In genomic region chr11:46676436-46677158, GRCh38 we compare ENCODE assay signal across 9 cellular contexts. TPM values are rescaled to one million over a fixed set of nuclear protein-coding genes. Genes with fewer than 3 reads are reported as not detected.
DNase-seq lines count a peak whose midpoint lies in the region; ATAC-seq, FAIRE-seq and TF ChIP-seq lines count a peak whose summit lies in the region.
"Had no signal": no experiment of that assay in that cellular context is flagged by ENCODE, and none has a peak within 500 bp of the region (broad histone marks: within the 10 kb centered on the region; RNA-seq: fewer than 3 reads in every experiment).

No MANE protein-coding gene starts in this region.

- H3K9me3 Mint-ChIP-seq in stimulated activated naive CD8-positive, alpha-beta T cell treated with anti-CD3 and anti-CD28 coated beads, Interleukin-15, amount 100 ng/mL, for 72 hours: no peaks in the 10 kb centered on the region
- no peaks in the 10 kb centered on the region for H3K9me3 Mint-ChIP-seq in astrocyte (ENCODE audit: unreplicated experiment)
- H3K9me3 Mint-ChIP-seq in memory B cell: no peaks in the 10 kb centered on the region

- no peak for DNase-seq in stimulated activated naive CD8-positive, alpha-beta T cell treated with anti-CD3 and anti-CD28 coated beads, Interleukin-15, amount 100 ng/mL, for 72 hours
- no peak for DNase-seq in stimulated activated naive CD8-positive, alpha-beta T cell treated with anti-CD3 and anti-CD28 coated beads, Interleukin-15, Interleukin-2, amounts not matched to agents 100 U/mL and 50 U/mL, for 24 hours
- DNase-seq in astrocyte (ENCODE audit: low read depth) (no peak), memory B cell (ENCODE audit: low spot score in 2 of 2) (no peak), vagina (ENCODE audit: extremely low spot score in 2 of 2) (no peak), NCI-H187 treated with DMSO at 0.1 percent for 48 hours (lab: John Stamatoyannopoulos, UW) (no peak), mucosa of gallbladder (ENCODE audit: low spot score) (no peak)

- peaks cover 19% of the 10 kb centered on the region for H3K4me1 ChIP-seq in astrocyte (ENCODE audit: insufficient read depth, low read length)
- peaks cover 41% of the 10 kb centered on the region for H3K4me1 ChIP-seq in vagina

- TF ChIP-seq POLR2A in vagina (IDR thresholded peaks at IDR 0.05): no peak

- no peak for FAIRE-seq in astrocyte (lab: Jason Lieb, UNC)

- H3K36me3 Mint-ChIP-seq in astrocyte (ENCODE audit: low read depth, unreplicated experiment) (peaks cover 29% of the 10 kb centered on the region), memory B cell (peaks cover 35% of the 10 kb centered on the region)

- no peak for ATAC-seq in stimulated activated naive CD8-positive, alpha-beta T cell treated with anti-CD3 and anti-CD28 coated beads, Interleukin-15, amount 100 ng/mL, for 72 hours
- no peak for ATAC-seq in stimulated activated naive CD8-positive, alpha-beta T cell treated with anti-CD3 and anti-CD28 coated beads, Interleukin-15, Interleukin-2, amounts not matched to agents 100 U/mL and 50 U/mL, for 24 hours
- ATAC-seq in memory B cell (ENCODE audit: low read depth) (peak; percentile 47), GM18498 (IDR thresholded peaks at IDR 0.05; ENCODE audit: unreplicated experiment) (no peak)

- H3K4me3 Mint-ChIP-seq in stimulated activated naive CD8-positive, alpha-beta T cell treated with anti-CD3 and anti-CD28 coated beads, Interleukin-15, amount 100 ng/mL, for 72 hours: no peak overlapping the region
- H3K4me3 Mint-ChIP-seq in astrocyte (ENCODE audit: unreplicated experiment): peak overlapping the region; percentile 47
- H3K4me3 Mint-ChIP-seq in memory B cell: peak overlapping the region; percentile 27

- no peak overlapping the region for H3K4me2 ChIP-seq in astrocyte (ENCODE audit: low read length)

- H3K27ac ChIP-seq in astrocyte (ENCODE audit: low read depth, low read length) (no peak overlapping the region), vagina (peak overlapping the region; percentile 84)

- H3K4me1 Mint-ChIP-seq in stimulated activated naive CD8-positive, alpha-beta T cell treated with anti-CD3 and anti-CD28 coated beads, Interleukin-15, amount 100 ng/mL, for 72 hours: peaks cover 72% of the 10 kb centered on the region
- H3K4me1 Mint-ChIP-seq in astrocyte (ENCODE audit: low read depth, unreplicated experiment) (peaks cover 18% of the 10 kb centered on the region), memory B cell (peaks cover 22% of the 10 kb centered on the region)

- H3K27me3 ChIP-seq in astrocyte (ENCODE audit: insufficient read depth, low read length): no peaks in the 10 kb centered on the region
- no peaks in the 10 kb centered on the region for H3K27me3 ChIP-seq in vagina

- no peaks in the 10 kb centered on the region for H3K79me2 ChIP-seq in astrocyte (ENCODE audit: insufficient read depth, low read length)

- H4K20me1 ChIP-seq in astrocyte (ENCODE audit: insufficient read depth, low read length): peaks cover 8% of the 10 kb centered on the region

- H3K4me3 ChIP-seq in astrocyte (ENCODE audit: insufficient read depth, low read depth, low read length) (no peak overlapping the region), vagina (no peak overlapping the region)
- H3K4me3 ChIP-seq: SK-N-MC had no signal

- H3K9ac ChIP-seq in astrocyte (ENCODE audit: low read length): no peak overlapping the region

- TF ChIP-seq CTCF in astrocyte (IDR thresholded peaks at IDR 0.05; ENCODE audit: insufficient read depth, low read depth, low read length) (no peak), vagina (IDR thresholded peaks at IDR 0.05) (no peak)

- no peaks in the 10 kb centered on the region for H3K27me3 Mint-ChIP-seq in stimulated activated naive CD8-positive, alpha-beta T cell treated with anti-CD3 and anti-CD28 coated beads, Interleukin-15, amount 100 ng/mL, for 72 hours
- H3K27me3 Mint-ChIP-seq in astrocyte (ENCODE audit: low read depth, unreplicated experiment) (no peaks in the 10 kb centered on the region), memory B cell (no peaks in the 10 kb centered on the region)

- no peaks in the 10 kb centered on the region for H3K9me3 ChIP-seq in astrocyte (ENCODE audit: insufficient read depth, low read depth, low read length)
- no peaks in the 10 kb centered on the region for H3K9me3 ChIP-seq in vagina

- peak overlapping the region; percentile 72 to 76 for H3K27ac Mint-ChIP-seq in stimulated activated naive CD8-positive, alpha-beta T cell treated with anti-CD3 and anti-CD28 coated beads, Interleukin-15, amount 100 ng/mL, for 72 hours
- H3K27ac Mint-ChIP-seq in astrocyte (ENCODE audit: unreplicated experiment): peak overlapping the region; percentile 80
- peak overlapping the region; percentile 68 for H3K27ac Mint-ChIP-seq in memory B cell

- peaks cover 33% of the 10 kb centered on the region for H3K36me3 ChIP-seq in astrocyte (ENCODE audit: insufficient read depth, low read length)
- H3K36me3 ChIP-seq in vagina: peaks cover 0 to 70% of the 10 kb centered on the region in 2 donors

- H2AFZ ChIP-seq in astrocyte (ENCODE audit: low read depth, low read length): no peak overlapping the region

- intact Hi-C loops in vagina (cut with DNase I): no loop called here

RNA-seq across cellular contexts. Expression of gene ARHGAP1, which starts 23.8 kb away (rescaled TPM):
- total RNA-seq in astrocyte (116 and 129 TPM in 2 replicates), vagina (80.3 TPM), mucosa of gallbladder (138 TPM)

RNA-seq across cellular contexts. Expression of gene ZNF408, which starts 24.2 kb away (rescaled TPM):
- total RNA-seq in astrocyte (18.3 and 20.3 TPM in 2 replicates), vagina (12.5 TPM), mucosa of gallbladder (12.9 TPM)

RNA-seq across cellular contexts. Expression of gene F2, which starts 42.4 kb away (rescaled TPM):
- total RNA-seq in astrocyte (0.57 and 0.60 TPM in 2 replicates), vagina (not detected), mucosa of gallbladder (21.4 TPM)

RNA-seq across cellular contexts. Expression of gene ATG13, which starts 59.2 kb away (rescaled TPM):
- total RNA-seq in astrocyte (116 and 117 TPM in 2 replicates), vagina (39.0 TPM), mucosa of gallbladder (91.0 TPM)

RNA-seq across cellular contexts. Expression of gene HARBI1, which starts 59.6 kb away (rescaled TPM):
- total RNA-seq in astrocyte (7.9 and 8.1 TPM in 2 replicates), vagina (1.5 TPM), mucosa of gallbladder (4.7 TPM)

Comparison
In these comparisons a context has a peak if more than half of its experiments do, and no peak if none do; other contexts are left out.
1. H3K4me3 Mint-ChIP-seq: peak in astrocyte (single experiment) and memory B cell (single experiment); none in stimulated activated naive CD8-positive, alpha-beta T cell treated with anti-CD3 and anti-CD28 coated beads, Interleukin-15, amount 100 ng/mL, for 72 hours (0 of 2).
2. RNA of gene F2, which starts 42.4 kb away (total RNA-seq): 21.4 TPM in mucosa of gallbladder (single experiment); 0.57 to 0.60 TPM in astrocyte and not detected in vagina (single experiment); every median in the first group is over 10 times any median in the second.
3. Peak in every context shown above with its lines, with median percentiles within 50 percentile points of each other: H3K27ac Mint-ChIP-seq.